Comparison of ENCODE assay signal across 8 cellular contexts in genomic region chr6:83431545-83432165, GRCh38. TPM values are rescaled to one million over a fixed set of nuclear protein-coding genes. Genes with fewer than 3 reads are reported as not detected.
A peak's percentile ranks its signal among the peaks of the same experiment; 100 is the strongest.
DNase-seq lines count a peak whose midpoint lies in the region; ATAC-seq and TF ChIP-seq lines count a peak whose summit lies in the region.

No MANE protein-coding gene starts in this region.

- TF ChIP-seq CTCF in cardiac fibroblast (IDR thresholded peaks at IDR 0.05; ENCODE audit: low read depth, low read length) = no peak

- H3K4me3 Mint-ChIP-seq in T-helper 2 cell treated with Interferon-gamma antibody and Interleukin-4, amounts not matched to agents 5 μg/mL and 100 μg/mL, for 36 hours = no peak overlapping the region

- H3K9ac ChIP-seq in HUES48 (ENCODE audit: low read depth, low read length) = peak overlapping the region; percentile 58

- H3K9me3 ChIP-seq in HUES48 (ENCODE audit: control insufficient read depth, insufficient read depth, low read length) = no peaks in the 10 kb centered on the region
- H3K9me3 ChIP-seq in aorta (ENCODE audit: control insufficient read depth, low read length) = no peaks in the 10 kb centered on the region

- H3K27ac ChIP-seq in HUES48 (ENCODE audit: low read depth, low read length) (peak overlapping the region; percentile 11), substantia nigra (ENCODE audit: low read depth, low read length, poor library complexity, severe bottlenecking) (peak overlapping the region; percentile 60), aorta (ENCODE audit: low read depth in 1 of 2, low read length in 2 of 2) (peak overlapping the region in 1 of 2 donors; percentile 26)

- H3K4me1 ChIP-seq in HUES48 (ENCODE audit: control insufficient read depth, insufficient read depth, low read length) = peaks cover 15% of the 10 kb centered on the region
- no peaks in the 10 kb centered on the region for H3K4me1 ChIP-seq in aorta (ENCODE audit: control insufficient read depth in 1 of 2, insufficient read depth in 2 of 2, low read length in 2 of 2)

- ATAC-seq in left colon (peak; percentile 83), aorta (ENCODE audit: low FRiP score) (no peak)

- DNase-seq in cardiac fibroblast (ENCODE audit: low read depth in 2 of 2) = no peak
- peak; percentile 82 to 87 for DNase-seq in left colon
- DNase-seq in substantia nigra (lab: John Stamatoyannopoulos, UW) = peak in 2 of 49 donors; percentile 34 to 49
- no peak for DNase-seq in aorta
- DNase-seq in T-helper 2 cell treated with Interferon-gamma antibody and Interleukin-4, amounts not matched to agents 5 μg/mL and 100 μg/mL, for 36 hours (ENCODE audit: low spot score) = no peak
- DNase-seq in NCI-H2171 (lab: John Stamatoyannopoulos, UW) = no peak
- DNase-seq in activated CD4-positive, alpha-beta T cell treated with anti-CD3 and anti-CD28 coated beads for 4 hours = no peak

- H3K4me3 ChIP-seq in HUES48 (ENCODE audit: low read depth, low read length) = peak overlapping the region; percentile 67
- H3K4me3 ChIP-seq in cardiac fibroblast (replicated peaks in 1 of 2; ENCODE audit: low read depth in 2 of 2, low read length in 2 of 2) = peak overlapping the region; percentile 73 to 74
- H3K4me3 ChIP-seq in aorta (ENCODE audit: low read length in 2 of 2) = peak overlapping the region in 1 of 2 donors; percentile 69

- H3K27me3 Mint-ChIP-seq in T-helper 2 cell treated with Interferon-gamma antibody and Interleukin-4, amounts not matched to agents 5 μg/mL and 100 μg/mL, for 36 hours (ENCODE audit: low read depth) = peaks cover 18% of the 10 kb centered on the region

- H3K4me1 Mint-ChIP-seq in T-helper 2 cell treated with Interferon-gamma antibody and Interleukin-4, amounts not matched to agents 5 μg/mL and 100 μg/mL, for 36 hours (ENCODE audit: low read depth) = no peaks in the 10 kb centered on the region

- H3K36me3 ChIP-seq in HUES48 (ENCODE audit: control insufficient read depth, insufficient read depth, low read length) = no peaks in the 10 kb centered on the region
- H3K36me3 ChIP-seq in aorta (ENCODE audit: control insufficient read depth in 1 of 2, insufficient read depth in 2 of 2, low read length in 1 of 2) = no peaks in the 10 kb centered on the region

- H3K36me3 Mint-ChIP-seq in T-helper 2 cell treated with Interferon-gamma antibody and Interleukin-4, amounts not matched to agents 5 μg/mL and 100 μg/mL, for 36 hours (ENCODE audit: low read depth) = no peaks in the 10 kb centered on the region

- no peaks in the 10 kb centered on the region for H3K9me3 Mint-ChIP-seq in T-helper 2 cell treated with Interferon-gamma antibody and Interleukin-4, amounts not matched to agents 5 μg/mL and 100 μg/mL, for 36 hours

- intact Hi-C loops in left colon (cut with DNase I, micrococcal nuclease) (no loop called here), aorta (cut with DNase I) (loop anchor here (5.0 kb wide), 2 partner anchors 81 to 209 kb away; partner anchors contain the start of gene PRSS35 (in 2 of the 2))

- 92 to 95% methylated on average over 19 of the region's 19 CpGs for WGBS in aorta, 2 donors

- no peak overlapping the region for H3K27ac Mint-ChIP-seq in T-helper 2 cell treated with Interferon-gamma antibody and Interleukin-4, amounts not matched to agents 5 μg/mL and 100 μg/mL, for 36 hours

- H3K27me3 ChIP-seq in HUES48 (ENCODE audit: control insufficient read depth, insufficient read depth, low read length) (peaks cover 16% of the 10 kb centered on the region), aorta (ENCODE audit: control insufficient read depth in 1 of 2, insufficient read depth in 2 of 2, low read length in 1 of 2) (no peaks in the 10 kb centered on the region)

RNA-seq across cellular contexts. Expression of gene ME1, which starts 0.8 kb away (rescaled TPM):
- 1 to 10 TPM; 4.8 to 6.8 TPM for total RNA-seq in left colon
- 10 to 100 TPM; 10.9 to 21.0 TPM for total RNA-seq in aorta
- polyA plus RNA-seq in aorta = 10 to 100 TPM; 13.2 to 19.8 TPM

Comparison
In these comparisons a context has a peak if more than half of its experiments do, and no peak if none do; other contexts are left out.
1. DNase-seq: peak in left colon (2 of 2); none in cardiac fibroblast (0 of 2), aorta (0 of 2), T-helper 2 cell treated with Interferon-gamma antibody and Interleukin-4, amounts not matched to agents 5 μg/mL and 100 μg/mL, for 36 hours (single experiment), NCI-H2171 (single experiment) and activated CD4-positive, alpha-beta T cell treated with anti-CD3 and anti-CD28 coated beads for 4 hours (0 of 2).
2. intact Hi-C loops: an anchor here in aorta (5.0 kb wide); none called in left colon.